1 cellular context compared by ENCODE assay signal in the genomic region with DNA sequence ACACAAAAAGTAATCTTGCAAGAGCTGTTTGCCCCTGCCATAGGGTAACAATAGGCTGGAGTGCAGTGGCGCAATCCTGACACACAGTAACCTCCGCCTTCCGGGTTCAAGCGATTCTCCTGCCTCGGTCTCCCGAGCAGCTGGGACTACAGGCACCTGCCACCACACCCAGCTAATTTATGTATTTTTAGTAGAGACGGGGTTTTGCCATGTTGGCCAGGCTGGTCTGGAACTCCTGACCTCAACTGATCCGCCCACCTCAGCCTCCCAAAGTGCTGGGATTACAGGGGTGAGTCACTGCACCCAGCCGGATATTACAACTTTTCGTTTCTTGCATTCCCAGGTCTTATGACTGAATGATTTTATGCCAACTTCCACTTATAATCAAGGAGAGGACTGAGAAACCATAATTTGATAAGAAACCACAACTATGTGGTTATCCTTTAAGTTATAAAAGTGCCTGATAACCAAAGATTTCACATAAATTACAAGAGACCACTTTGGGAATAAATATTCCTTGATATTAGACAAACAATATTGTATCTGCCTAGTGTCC.
TF ChIP-seq lines count a peak whose summit lies in the region.

No MANE protein-coding gene starts in this region.

TF ChIP-seq in SK-N-SH, 30 proteins besides CTCF, POLR2A, EP300 and RAD21 (continued from another document):
- TF ChIP-seq, protein P1, sequence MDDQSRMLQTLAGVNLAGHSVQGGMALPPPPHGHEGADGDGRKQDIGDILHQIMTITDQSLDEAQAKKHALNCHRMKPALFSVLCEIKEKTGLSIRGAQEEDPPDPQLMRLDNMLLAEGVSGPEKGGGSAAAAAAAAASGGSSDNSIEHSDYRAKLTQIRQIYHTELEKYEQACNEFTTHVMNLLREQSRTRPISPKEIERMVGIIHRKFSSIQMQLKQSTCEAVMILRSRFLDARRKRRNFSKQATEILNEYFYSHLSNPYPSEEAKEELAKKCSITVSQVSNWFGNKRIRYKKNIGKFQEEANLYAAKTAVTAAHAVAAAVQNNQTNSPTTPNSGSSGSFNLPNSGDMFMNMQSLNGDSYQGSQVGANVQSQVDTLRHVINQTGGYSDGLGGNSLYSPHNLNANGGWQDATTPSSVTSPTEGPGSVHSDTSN (IDR thresholded peaks at IDR 0.05): peak; percentile 8; the same call in 1 of the 2 replicates
- peak; percentile 23; the same call in 1 of the 2 replicates for TF ChIP-seq NFIC (IDR thresholded peaks at IDR 0.05; ENCODE audit: borderline replicate concordance)
